8 cellular contexts compared by ENCODE assay signal in genomic region chr6:169212897-169213813, GRCh38. TPM values are rescaled to one million over a fixed set of nuclear protein-coding genes. Genes with fewer than 3 reads are reported as not detected.
DNase-seq lines count a peak whose midpoint lies in the region; ATAC-seq lines count a peak whose summit lies in the region.

No MANE protein-coding gene starts in this region.

- peak overlapping the region; percentile 83 to 84 for H3K27ac Mint-ChIP-seq in effector memory CD8-positive, alpha-beta T cell

- H3K4me1 Mint-ChIP-seq in effector memory CD8-positive, alpha-beta T cell (ENCODE audit: low read depth in 2 of 2): peaks cover 2 to 9% of the 10 kb centered on the region in 2 donors

- H3K4me3 Mint-ChIP-seq in effector memory CD8-positive, alpha-beta T cell: peak overlapping the region; percentile 70 to 71

- H3K9me3 Mint-ChIP-seq in effector memory CD8-positive, alpha-beta T cell: peaks cover 2 to 6% of the 10 kb centered on the region in 2 donors

- peaks cover 3% of the 10 kb centered on the region for H3K36me3 Mint-ChIP-seq in effector memory CD8-positive, alpha-beta T cell (ENCODE audit: insufficient read depth)

- ATAC-seq in GM19035 (IDR thresholded peaks at IDR 0.05; ENCODE audit: unreplicated experiment) (peak; percentile 96), HG03280 (IDR thresholded peaks at IDR 0.05; ENCODE audit: unreplicated experiment) (peak; percentile 99)
- ATAC-seq in effector memory CD8-positive, alpha-beta T cell (replicated peaks): peak; percentile 97

- H3K27me3 Mint-ChIP-seq in effector memory CD8-positive, alpha-beta T cell: no peaks in the 10 kb centered on the region

- DNase-seq in AG08396 (ENCODE audit: low spot score) (peak; percentile 97), NCI-H82 treated with DMSO at 0.1 percent for 48 hours (lab: John Stamatoyannopoulos, UW; ENCODE audit: unreplicated experiment) (peak; percentile 8), lung microvascular endothelial cell (ENCODE audit: low read depth in 2 of 2) (peak; percentile 48 to 84)
- DNase-seq in activated CD8-positive, alpha-beta memory T cell treated with anti-CD3 and anti-CD28 coated beads for 4 hours (ENCODE audit: low read depth in 2 of 2): peak; percentile 75
- peak; percentile 87 to 90 (median 89) for DNase-seq in effector memory CD8-positive, alpha-beta T cell
- peak; percentile 77 to 87 (median 85) for DNase-seq in stimulated activated CD4-positive, alpha-beta T cell treated with anti-CD3 and anti-CD28 coated beads, TNF-alpha, amount 100 ng/mL, for 24 hours (ENCODE audit: low read depth in 3 of 3)

RNA-seq across cellular contexts. Expression of gene THBS2, which starts 40.5 kb away (rescaled TPM):
- total RNA-seq in lung microvascular endothelial cell: 2.0 and 2.4 TPM in 2 replicates

Comparison
In these comparisons a context has a peak if more than half of its experiments do, and no peak if none do; other contexts are left out.
1. Peak in every context shown above with its lines: DNase-seq and ATAC-seq.
2. DNase-seq: peak in every context shown above with its lines; median percentile 97 in AG08396; 89 in effector memory CD8-positive, alpha-beta T cell; 85 in stimulated activated CD4-positive, alpha-beta T cell treated with anti-CD3 and anti-CD28 coated beads, TNF-alpha, amount 100 ng/mL, for 24 hours; 75 in activated CD8-positive, alpha-beta memory T cell treated with anti-CD3 and anti-CD28 coated beads for 4 hours; 66 in lung microvascular endothelial cell; 8 in NCI-H82 treated with DMSO at 0.1 percent for 48 hours.